ENCODE assay signal across 14 cellular contexts in the genomic region with DNA sequence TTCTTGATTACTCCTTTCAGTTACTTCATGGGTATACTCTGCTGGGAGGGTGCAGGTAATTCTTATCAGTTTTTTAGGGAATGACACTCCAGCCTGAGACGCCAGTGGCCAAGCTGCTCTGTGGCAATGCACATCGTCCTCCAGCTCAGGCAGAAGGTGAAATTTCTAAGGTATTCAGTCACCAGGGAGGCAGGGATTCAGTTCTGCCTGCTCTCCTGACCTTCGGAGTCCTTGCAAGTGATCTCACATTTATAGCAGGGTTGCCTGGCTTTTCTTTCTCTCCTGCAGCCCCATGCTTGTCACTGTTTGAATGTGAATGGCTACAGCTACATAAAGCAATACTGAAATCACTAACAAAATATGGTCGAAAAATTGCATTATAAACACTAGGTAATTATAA.
"Had no signal": no experiment of that assay in that cellular context is flagged by ENCODE, and none has a peak within 500 bp of the region (broad histone marks: within the 10 kb centered on the region; RNA-seq: fewer than 3 reads in every experiment).

No MANE protein-coding gene starts in this region.

- H3K4me3 ChIP-seq: esophagus muscularis mucosa, lung, psoas muscle, sigmoid colon had no signal

- H3K9me3 ChIP-seq: esophagus muscularis mucosa, psoas muscle, sigmoid colon had no signal

- H3K27ac ChIP-seq: brain microvascular endothelial cell, esophagus muscularis mucosa, psoas muscle, sigmoid colon had no signal

- H3K4me1 ChIP-seq: psoas muscle had no signal

- H3K36me3 ChIP-seq: brain microvascular endothelial cell, esophagus muscularis mucosa, sigmoid colon had no signal

- H3K27me3 ChIP-seq: brain microvascular endothelial cell, esophagus muscularis mucosa, sigmoid colon had no signal

- DNase-seq: activated CD4-positive, alpha-beta memory T cell treated with anti-CD3 and anti-CD28 coated beads for 36 hours; activated CD4-positive, alpha-beta T cell treated with anti-CD3 and anti-CD28 coated beads for 1 hour; activated gamma-delta T cell; activated naive CD8-positive, alpha-beta T cell treated with anti-CD3 and anti-CD28 coated beads for 36 hours; activated T-cell treated with anti-CD3 and anti-CD28 coated beads, Interleukin-2, amount 50 U/mL, for 48 hours; brain microvascular endothelial cell; glutamatergic neuron; naive thymus-derived CD4-positive, alpha-beta T cell; psoas muscle; sigmoid colon; stimulated activated CD4-positive, alpha-beta T cell treated with anti-CD3 and anti-CD28 coated beads, Interleukin-2, amount 100 ng/mL, for 24 hours; stimulated activated naive CD4-positive, alpha-beta T cell had no signal
